1 cellular context compared by ENCODE assay signal in the genomic region with DNA sequence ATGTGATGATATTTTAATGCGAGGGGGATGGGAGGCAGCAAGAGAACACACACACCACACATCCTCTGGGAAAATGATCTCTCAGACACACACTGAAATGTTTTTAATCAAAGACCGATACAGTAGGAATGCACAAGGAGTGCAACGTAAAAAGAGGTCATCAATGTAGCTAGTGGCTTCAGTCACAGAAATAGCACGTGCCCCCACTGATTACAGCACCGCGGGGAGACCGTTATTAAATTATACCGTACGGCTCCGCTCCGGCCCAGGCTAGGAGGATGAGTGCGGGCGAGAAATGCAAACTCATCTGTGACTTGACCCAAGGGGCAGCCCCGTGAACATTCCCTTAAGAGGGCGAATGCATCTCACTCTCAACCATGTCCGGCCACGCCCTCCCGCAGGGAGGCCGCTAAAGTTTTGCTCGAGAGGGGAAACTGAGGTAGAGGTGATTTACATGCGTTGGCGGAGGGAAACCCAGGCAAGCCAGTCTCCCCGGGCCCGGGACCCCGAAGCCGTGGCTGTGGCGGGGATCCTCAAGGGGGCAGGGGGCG.
TF ChIP-seq lines count a peak whose summit lies in the region.

No MANE protein-coding gene starts in this region.

TF ChIP-seq in IMR-90, 13 proteins besides CTCF, POLR2A, EP300 and RAD21:
- peak; percentile 60 for TF ChIP-seq BHLHE40 (IDR thresholded peaks at IDR 0.05; ENCODE audit: low read depth, low read length)
- no peak for TF ChIP-seq SMC3 (IDR thresholded peaks at IDR 0.05; ENCODE audit: low read depth, low read length)
- peak; percentile 17; the same call in 1 of the 2 replicates for TF ChIP-seq MXI1 (IDR thresholded peaks at IDR 0.05; ENCODE audit: borderline replicate concordance, low read depth, low read length)
- peak; percentile 14; the same call in 1 of the 2 replicates for TF ChIP-seq NFE2L2 (IDR thresholded peaks at IDR 0.05; ENCODE audit: low read depth, low read length)
- TF ChIP-seq, protein P1, sequence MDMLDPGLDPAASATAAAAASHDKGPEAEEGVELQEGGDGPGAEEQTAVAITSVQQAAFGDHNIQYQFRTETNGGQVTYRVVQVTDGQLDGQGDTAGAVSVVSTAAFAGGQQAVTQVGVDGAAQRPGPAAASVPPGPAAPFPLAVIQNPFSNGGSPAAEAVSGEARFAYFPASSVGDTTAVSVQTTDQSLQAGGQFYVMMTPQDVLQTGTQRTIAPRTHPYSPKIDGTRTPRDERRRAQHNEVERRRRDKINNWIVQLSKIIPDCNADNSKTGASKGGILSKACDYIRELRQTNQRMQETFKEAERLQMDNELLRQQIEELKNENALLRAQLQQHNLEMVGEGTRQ (IDR thresholded peaks at IDR 0.05; ENCODE audit: low read depth, low read length): peak; percentile 42; the same call in 1 of the 2 replicates
